In the genomic region with DNA sequence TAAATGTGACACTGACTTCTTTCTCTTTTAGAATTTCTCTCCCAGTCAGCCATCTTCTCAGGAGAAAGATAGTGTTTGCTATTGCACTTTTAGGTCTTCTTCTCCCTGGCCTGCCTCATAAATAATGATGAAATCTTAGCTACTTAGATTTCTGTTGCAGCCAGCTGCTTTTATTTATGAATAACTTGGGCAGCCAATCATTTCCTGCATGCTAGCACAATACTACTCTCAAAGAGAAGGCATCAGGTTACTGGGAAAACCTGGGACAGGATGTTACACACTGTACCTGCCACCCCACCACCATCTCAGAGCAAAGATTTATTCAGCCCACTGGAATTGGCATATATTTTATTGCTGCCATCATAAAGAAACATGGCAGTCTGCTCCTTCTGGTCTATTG, we compare ENCODE assay signal across 16 cellular contexts.
DNase-seq lines count a peak whose midpoint lies in the region; ATAC-seq, FAIRE-seq and TF ChIP-seq lines count a peak whose summit lies in the region.
"Had no signal": no experiment of that assay in that cellular context is flagged by ENCODE, and none has a peak within 500 bp of the region (broad histone marks: within the 10 kb centered on the region; RNA-seq: fewer than 3 reads in every experiment).

No MANE protein-coding gene starts in this region.

- no peak overlapping the region for H3K27ac Mint-ChIP-seq in activated CD4-positive, alpha-beta memory T cell treated with anti-CD3 and anti-CD28 coated beads, Interleukin-2, amount 10 ng/mL, durations not matched to agents 7 days and 5 days
- H3K27ac Mint-ChIP-seq: dendritic cell treated with granulocyte-macrophage colony-stimulating factor and Interleukin-4, amounts not matched to agents 40 ng/mL and 50 ng/mL, for 4 days had no signal

- H3K4me3 ChIP-seq in AG04450 (ENCODE audit: low read depth, low read length) = no peak overlapping the region
- H3K4me3 ChIP-seq: esophagus muscularis mucosa, smooth muscle cell had no signal

- no peak overlapping the region for H3K27ac ChIP-seq in AG04450 (ENCODE audit: low read depth, low read length)
- H3K27ac ChIP-seq: esophagus muscularis mucosa, parathyroid adenoma had no signal

- no peaks in the 10 kb centered on the region for H3K36me3 Mint-ChIP-seq in activated CD4-positive, alpha-beta memory T cell treated with anti-CD3 and anti-CD28 coated beads, Interleukin-2, amount 10 ng/mL, durations not matched to agents 7 days and 5 days (ENCODE audit: low read depth)

- ATAC-seq in HG02610 (IDR thresholded peaks at IDR 0.05; ENCODE audit: unreplicated experiment) = no peak
- ATAC-seq: left ventricle myocardium superior had no signal

- no peak for FAIRE-seq in GM12892 (lab: Jason Lieb, UNC)
- FAIRE-seq: H1 had no signal

- no peaks in the 10 kb centered on the region for H3K4me1 Mint-ChIP-seq in activated CD4-positive, alpha-beta memory T cell treated with anti-CD3 and anti-CD28 coated beads, Interleukin-2, amount 10 ng/mL, durations not matched to agents 7 days and 5 days

- POLR2A ChIA-PET in AG04450 (lab: Yijun Ruan, JAX) = no interaction called here
- POLR2A ChIA-PET in activated CD4-positive, alpha-beta memory T cell treated with anti-CD3 and anti-CD28 coated beads, Interleukin-2, amount 10 ng/mL, durations not matched to agents 7 days and 5 days (lab: Charles Lee) = no interaction called here

- no peaks in the 10 kb centered on the region for H3K27me3 Mint-ChIP-seq in activated CD4-positive, alpha-beta memory T cell treated with anti-CD3 and anti-CD28 coated beads, Interleukin-2, amount 10 ng/mL, durations not matched to agents 7 days and 5 days
- H3K27me3 Mint-ChIP-seq: dendritic cell treated with granulocyte-macrophage colony-stimulating factor and Interleukin-4, amounts not matched to agents 40 ng/mL and 50 ng/mL, for 4 days had no signal

- TF ChIP-seq POLR2A in GM12892 (IDR thresholded peaks at IDR 0.05; ENCODE audit: low read depth, low read length) = no peak

- no peak for TF ChIP-seq CTCF in AG04450 (IDR thresholded peaks at IDR 0.05; ENCODE audit: low read depth, low read length)

- DNase-seq in AG04450 (ENCODE audit: low read depth, low spot score) (peak; percentile 10), ELR (ENCODE audit: low read depth) (peak; percentile 21), NCI-H510A (lab: John Stamatoyannopoulos, UW) (peak; percentile 34), fibroblast of peridontal ligament (ENCODE audit: extremely low read depth) (peak; percentile 38), GM12892 (ENCODE audit: insufficient read length) (no peak), DMS114 treated with DMSO at 0.1 percent for 48 hours (lab: John Stamatoyannopoulos, UW; ENCODE audit: unreplicated experiment) (no peak)
- DNase-seq in activated CD4-positive, alpha-beta memory T cell treated with anti-CD3 and anti-CD28 coated beads, Interleukin-2, amount 10 ng/mL, durations not matched to agents 7 days and 5 days = no peak
- DNase-seq: left ventricle myocardium superior; SIG-M5; stimulated activated naive CD4-positive, alpha-beta T cell treated with Interleukin-2 at 50 U/mL for 16 hours had no signal

- H3K9me3 Mint-ChIP-seq in activated CD4-positive, alpha-beta memory T cell treated with anti-CD3 and anti-CD28 coated beads, Interleukin-2, amount 10 ng/mL, durations not matched to agents 7 days and 5 days = peaks cover 2% of the 10 kb centered on the region

- no peaks in the 10 kb centered on the region for H3K27me3 ChIP-seq in AG04450 (ENCODE audit: control insufficient read depth, insufficient read depth, low read length)
- H3K27me3 ChIP-seq: esophagus muscularis mucosa had no signal

- H3K4me3 Mint-ChIP-seq in activated CD4-positive, alpha-beta memory T cell treated with anti-CD3 and anti-CD28 coated beads, Interleukin-2, amount 10 ng/mL, durations not matched to agents 7 days and 5 days = no peak overlapping the region
- H3K4me3 Mint-ChIP-seq: dendritic cell treated with granulocyte-macrophage colony-stimulating factor and Interleukin-4, amounts not matched to agents 40 ng/mL and 50 ng/mL, for 4 days had no signal

- H3K9me3 ChIP-seq in AG04450 (ENCODE audit: control insufficient read depth, insufficient read depth, low read length) = no peaks in the 10 kb centered on the region
- H3K9me3 ChIP-seq: esophagus muscularis mucosa had no signal

- CTCF ChIA-PET in AG04450 (lab: Charles Lee) = no interaction called here
- CTCF ChIA-PET in activated CD4-positive, alpha-beta memory T cell treated with anti-CD3 and anti-CD28 coated beads, Interleukin-2, amount 10 ng/mL, durations not matched to agents 7 days and 5 days (lab: Charles Lee) = no interaction called here

Comparison
In these comparisons a context has a peak if more than half of its experiments do, and no peak if none do; other contexts are left out.
1. DNase-seq: peak in AG04450 (single experiment), ELR (single experiment), NCI-H510A (single experiment) and fibroblast of peridontal ligament (single experiment); none in GM12892 (single experiment), activated CD4-positive, alpha-beta memory T cell treated with anti-CD3 and anti-CD28 coated beads, Interleukin-2, amount 10 ng/mL, durations not matched to agents 7 days and 5 days (single experiment) and DMS114 treated with DMSO at 0.1 percent for 48 hours (single experiment).